9 cellular contexts compared by ENCODE assay signal in genomic region chr22:46007003-46007847, GRCh38. TPM values are rescaled to one million over a fixed set of nuclear protein-coding genes. Genes with fewer than 3 reads are reported as not detected.
DNase-seq lines count a peak whose midpoint lies in the region; ATAC-seq and TF ChIP-seq lines count a peak whose summit lies in the region.
"Had no signal": no experiment of that assay in that cellular context is flagged by ENCODE, and none has a peak within 500 bp of the region (broad histone marks: within the 10 kb centered on the region; RNA-seq: fewer than 3 reads in every experiment).

No MANE protein-coding gene starts in this region.

- H3K4me3 ChIP-seq in Peyer's patch (no peak overlapping the region), esophagus muscularis mucosa (peak overlapping the region; percentile 15 to 37 (median 22)), osteoblast (ENCODE audit: insufficient read depth, low read length) (peak overlapping the region; percentile 62)

- peaks cover 35% of the 10 kb centered on the region for H3K79me2 ChIP-seq in osteoblast (ENCODE audit: insufficient read depth, low read length)

- no peaks in the 10 kb centered on the region for H3K36me3 ChIP-seq in Peyer's patch
- no peaks in the 10 kb centered on the region for H3K36me3 ChIP-seq in esophagus muscularis mucosa
- H3K36me3 ChIP-seq in osteoblast (ENCODE audit: insufficient read depth, low read length) = no peaks in the 10 kb centered on the region

- H3K4me2 ChIP-seq in osteoblast (ENCODE audit: insufficient read depth, low read length) = peak overlapping the region; percentile 76

- H3K27ac ChIP-seq in Peyer's patch (peak overlapping the region; percentile 72 to 91 (median 80)), esophagus muscularis mucosa (replicated peaks in 1 of 4) (peak overlapping the region; percentile 84 to 97 (median 92)), osteoblast (ENCODE audit: low read depth, low read length) (peak overlapping the region; percentile 98)

- H3K27me3 ChIP-seq in Peyer's patch = no peaks in the 10 kb centered on the region
- H3K27me3 ChIP-seq in esophagus muscularis mucosa = no peaks in the 10 kb centered on the region
- no peaks in the 10 kb centered on the region for H3K27me3 ChIP-seq in osteoblast (ENCODE audit: insufficient read depth, low read length)

- H3K4me1 ChIP-seq in Peyer's patch (peaks cover 4 to 28% (median 7%) of the 10 kb centered on the region in 4 donors), esophagus muscularis mucosa (peaks cover 39 to 70% (median 55%) of the 10 kb centered on the region in 4 donors), osteoblast (ENCODE audit: insufficient read depth, low read length) (peaks cover 53% of the 10 kb centered on the region)

- intact Hi-C loops in esophagus muscularis mucosa (cut with DNase I) = no loop called here

- WGBS in esophagus muscularis mucosa = no CpG with 5 or more reads among the region's 36 CpGs

- H2AFZ ChIP-seq in osteoblast (ENCODE audit: low read length) = peak overlapping the region; percentile 69

- TF ChIP-seq EP300 in esophagus muscularis mucosa (IDR thresholded peaks at IDR 0.05) = no peak

- no peak for TF ChIP-seq POLR2A in Peyer's patch (IDR thresholded peaks at IDR 0.05)
- TF ChIP-seq POLR2A in esophagus muscularis mucosa (IDR thresholded peaks at IDR 0.05; ENCODE audit: low read depth) = no peak

- DNase-seq in H4 (ENCODE audit: low spot score) (peak; percentile 91), Peyer's patch (peak in 2 of 3 donors; percentile 66 to 70), esophagus muscularis mucosa (ENCODE audit: extremely low spot score) (no peak), osteoblast (ENCODE audit: insufficient read length, low spot score, missing footprints) (peak; percentile 97), G401 (ENCODE audit: low spot score) (no peak), nucleus accumbens (lab: John Stamatoyannopoulos, UW) (no peak)

- H3K9me3 ChIP-seq in Peyer's patch (peaks cover 0 to 5% (median 0%) of the 10 kb centered on the region in 4 donors), esophagus muscularis mucosa (peaks cover 0 to 9% (median 4%) of the 10 kb centered on the region in 4 donors), osteoblast (ENCODE audit: low read depth, low read length) (peaks cover 4% of the 10 kb centered on the region)

- in situ Hi-C loops in G401 (cut with HindIII; ENCODE audit: low sequenced_read_pairs) = loop anchor here (10.0 kb wide), 2 partner anchors 58 to 118 kb away; no protein-coding TSS in a partner anchor

- H4K20me1 ChIP-seq in osteoblast (ENCODE audit: insufficient read depth, low read length) = no peaks in the 10 kb centered on the region

- ATAC-seq in HG03025 (IDR thresholded peaks at IDR 0.05; ENCODE audit: low FRiP score, unreplicated experiment) (no peak), HG03342 (IDR thresholded peaks at IDR 0.05; ENCODE audit: unreplicated experiment) (no peak)

- TF ChIP-seq CTCF in Peyer's patch (IDR thresholded peaks at IDR 0.05) = no peak
- TF ChIP-seq CTCF in esophagus muscularis mucosa (IDR thresholded peaks at IDR 0.05) = no peak
- no peak for TF ChIP-seq CTCF in osteoblast (IDR thresholded peaks at IDR 0.05; ENCODE audit: extremely low read depth, low read depth, low read length)

RNA-seq across cellular contexts. Expression of gene WNT7B, which starts 30.3 kb away (rescaled TPM):
- total RNA-seq in H4 (2014; rRNA removed; shearing (Covaris generic)) = 0.66 and 1.9 TPM in 2 replicates
- total RNA-seq in Peyer's patch (not detected), esophagus muscularis mucosa (not detected), osteoblast (0.59 TPM in 1 of 2 replicates, not detected in the other)
- total RNA-seq in G401 (2014; rRNA removed; shearing (Covaris generic)) = not detected in 2 replicates
- total RNA-seq: pulmonary artery endothelial cell had no signal

Comparison
In these comparisons a context has a peak if more than half of its experiments do, and no peak if none do; other contexts are left out.
1. DNase-seq: peak in H4 (single experiment), Peyer's patch (2 of 3) and osteoblast (single experiment); none in esophagus muscularis mucosa (single experiment), G401 (single experiment) and nucleus accumbens (0 of 56).
2. H3K4me3 ChIP-seq: peak in esophagus muscularis mucosa (4 of 4) and osteoblast (single experiment); none in Peyer's patch (0 of 4).
3. Peak in every context shown above with its lines, with median percentiles within 50 percentile points of each other: H3K27ac ChIP-seq.